Comparison of ENCODE assay signal across 1 cellular context in the genomic region with DNA sequence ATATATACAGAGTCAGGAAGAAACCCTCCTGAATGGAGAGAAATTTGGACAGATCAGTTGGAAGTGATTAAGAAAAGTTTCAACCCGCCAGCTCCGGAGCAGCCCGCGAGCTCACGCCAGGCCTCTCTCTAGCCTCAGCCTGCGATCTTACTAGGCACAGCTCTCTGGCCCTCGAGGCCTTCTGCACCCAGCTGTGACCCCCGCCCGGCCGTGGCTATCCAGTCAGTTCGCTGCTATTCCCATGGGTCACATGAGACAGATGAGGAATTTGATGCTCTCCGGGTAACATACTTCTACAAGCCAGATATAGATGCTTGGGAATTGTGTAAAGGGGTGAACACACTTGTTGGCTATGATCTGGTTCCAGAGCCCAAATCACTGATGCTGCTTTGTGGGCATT.
TF ChIP-seq lines count a peak whose summit lies in the region.

No MANE protein-coding gene starts in this region.

TF ChIP-seq in IMR-90, 13 proteins besides CTCF, POLR2A, EP300 and RAD21:
- TF ChIP-seq, protein P1, sequence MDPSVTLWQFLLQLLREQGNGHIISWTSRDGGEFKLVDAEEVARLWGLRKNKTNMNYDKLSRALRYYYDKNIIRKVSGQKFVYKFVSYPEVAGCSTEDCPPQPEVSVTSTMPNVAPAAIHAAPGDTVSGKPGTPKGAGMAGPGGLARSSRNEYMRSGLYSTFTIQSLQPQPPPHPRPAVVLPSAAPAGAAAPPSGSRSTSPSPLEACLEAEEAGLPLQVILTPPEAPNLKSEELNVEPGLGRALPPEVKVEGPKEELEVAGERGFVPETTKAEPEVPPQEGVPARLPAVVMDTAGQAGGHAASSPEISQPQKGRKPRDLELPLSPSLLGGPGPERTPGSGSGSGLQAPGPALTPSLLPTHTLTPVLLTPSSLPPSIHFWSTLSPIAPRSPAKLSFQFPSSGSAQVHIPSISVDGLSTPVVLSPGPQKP (IDR thresholded peaks at IDR 0.05; ENCODE audit: borderline replicate concordance, low read depth, low read length) = no peak
- TF ChIP-seq RFX5 (IDR thresholded peaks at IDR 0.05; ENCODE audit: low read depth, low read length) (no peak), MAFK (IDR thresholded peaks at IDR 0.05; ENCODE audit: low read depth, low read length) (no peak), CEBPB (IDR thresholded peaks at IDR 0.05; ENCODE audit: low read depth, low read length) (no peak), MXI1 (IDR thresholded peaks at IDR 0.05; ENCODE audit: borderline replicate concordance, low read depth, low read length) (no peak), RCOR1 (IDR thresholded peaks at IDR 0.05; ENCODE audit: insufficient replicate concordance, low read length) (no peak), BHLHE40 (IDR thresholded peaks at IDR 0.05; ENCODE audit: low read depth, low read length) (no peak), MAZ (IDR thresholded peaks at IDR 0.05; ENCODE audit: borderline replicate concordance, low read depth, low read length) (no peak), FOS (IDR thresholded peaks at IDR 0.05; ENCODE audit: low read depth, low read length) (no peak), CHD1 (IDR thresholded peaks at IDR 0.05; ENCODE audit: low read depth, low read length) (no peak), SMC3 (IDR thresholded peaks at IDR 0.05; ENCODE audit: low read depth, low read length) (no peak), NFE2L2 (IDR thresholded peaks at IDR 0.05; ENCODE audit: low read depth, low read length) (no peak)
TF ChIP-seq in IMR-90: peak in this region for 0.
